ENCODE assay signal across 8 cellular contexts in the genomic region with DNA sequence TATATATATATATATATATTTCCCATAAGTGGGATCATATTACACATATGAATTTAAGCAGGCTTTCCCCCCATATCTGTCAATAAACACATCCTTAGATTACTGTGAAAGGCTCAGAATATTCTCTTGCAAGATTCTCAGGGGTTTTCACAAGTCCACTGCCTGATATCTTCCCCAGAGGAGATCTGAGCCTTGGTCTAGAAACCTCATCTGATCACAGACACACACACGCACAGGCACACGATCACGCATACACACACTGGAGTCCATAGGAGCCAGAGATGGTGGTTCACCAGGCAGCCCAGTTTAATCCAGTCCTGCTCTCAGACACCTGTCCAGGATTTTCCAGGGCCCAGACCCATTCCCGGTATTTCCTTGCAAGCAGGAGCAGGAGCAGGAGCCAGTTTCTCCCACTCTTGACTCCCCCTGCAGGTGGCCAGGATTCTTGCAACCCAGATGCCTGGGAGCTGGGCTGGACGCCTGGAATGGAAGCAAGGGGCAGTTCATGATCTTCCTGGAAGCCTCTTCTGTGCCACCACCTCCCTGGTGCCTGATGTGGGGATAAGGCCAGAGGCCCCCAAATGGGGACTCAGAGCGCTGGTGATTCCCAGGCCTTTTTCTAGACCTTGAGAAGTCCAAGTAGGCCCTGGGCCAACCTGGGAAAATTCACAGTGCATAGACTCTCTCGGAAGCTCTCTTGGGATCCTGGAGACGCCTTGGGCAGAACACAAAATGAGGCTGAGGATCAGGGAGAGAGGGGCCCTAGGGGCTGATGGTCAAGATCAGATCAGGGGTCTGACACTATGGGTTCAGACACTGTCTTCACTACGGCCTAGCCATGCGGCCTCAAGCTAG.
DNase-seq lines count a peak whose midpoint lies in the region; ATAC-seq lines count a peak whose summit lies in the region.

No MANE protein-coding gene starts in this region.

- no peak for ATAC-seq in GM19328 (IDR thresholded peaks at IDR 0.05; ENCODE audit: unreplicated experiment)

- peak; percentile 30 to 49 for DNase-seq in activated CD4-positive, alpha-beta T cell treated with anti-CD3 and anti-CD28 coated beads, Interleukin-2, amount 50 U/mL, for 48 hours
- DNase-seq in activated CD4-positive, alpha-beta T cell treated with anti-CD3 and anti-CD28 coated beads for 1 hour, result no peak
- peak; percentile 60 for DNase-seq in NCI-H1092 treated with DMSO at 0.1 percent for 48 hours (lab: John Stamatoyannopoulos, UW)
- peak; percentile 82 for DNase-seq in SW480 (ENCODE audit: low spot score)
- peak; percentile 32 for DNase-seq in fibroblast of gingiva (ENCODE audit: low read depth)
- peak; percentile 35 for DNase-seq in non-pigmented ciliary epithelial cell (ENCODE audit: low read depth)
- no peak for DNase-seq in activated CD4-positive, CD25-positive, alpha-beta regulatory T cell treated with anti-CD3 and anti-CD28 coated beads, Interleukin-2, amount 50 U/mL, for 72 hours

Comparison
In these comparisons a context has a peak if more than half of its experiments do, and no peak if none do; other contexts are left out.
1. DNase-seq: peak in activated CD4-positive, alpha-beta T cell treated with anti-CD3 and anti-CD28 coated beads, Interleukin-2, amount 50 U/mL, for 48 hours (2 of 2), NCI-H1092 treated with DMSO at 0.1 percent for 48 hours (single experiment), SW480 (single experiment), fibroblast of gingiva (single experiment) and non-pigmented ciliary epithelial cell (single experiment); none in activated CD4-positive, alpha-beta T cell treated with anti-CD3 and anti-CD28 coated beads for 1 hour (single experiment) and activated CD4-positive, CD25-positive, alpha-beta regulatory T cell treated with anti-CD3 and anti-CD28 coated beads, Interleukin-2, amount 50 U/mL, for 72 hours (single experiment).